In genomic region chr18:45341454-45341853, GRCh38 we compare ENCODE assay signal across 1 cellular context.
TF ChIP-seq lines count a peak whose summit lies in the region.

No MANE protein-coding gene starts in this region.

TF ChIP-seq in HepG2, 621 proteins besides CTCF, POLR2A, EP300 and RAD21:
- TF ChIP-seq ZNF362 (CRISPR knock-in tag; IDR thresholded peaks at IDR 0.05; ENCODE audit: borderline replicate concordance), result peak; percentile 46; the same call in 1 of the 2 replicates
- no peak for TF ChIP-seq ZNF841 (CRISPR knock-in tag; IDR thresholded peaks at IDR 0.05; ENCODE audit: borderline replicate concordance)
